ENCODE assay signal across 8 cellular contexts in genomic region chr1:8424539-8425116, GRCh38.
DNase-seq lines count a peak whose midpoint lies in the region; ATAC-seq and TF ChIP-seq lines count a peak whose summit lies in the region.

No MANE protein-coding gene starts in this region.

- DNase-seq in Ammon's horn (ENCODE audit: low spot score) (peak; percentile 66), GM23338 (ENCODE audit: low spot score) (peak; percentile 87), Peyer's patch (peak; percentile 81 to 89 (median 83)), right cardiac atrium (peak; percentile 61 to 85 (median 71)), sigmoid colon (peak; percentile 77), midbrain (lab: John Stamatoyannopoulos, UW) (no peak)
- peak; percentile 53 for DNase-seq in activated naive CD8-positive, alpha-beta T cell treated with anti-CD3 and anti-CD28 coated beads, Interleukin-2, amount 10 ng/mL, durations not matched to agents 7 days and 5 days

- TF ChIP-seq POLR2A in Peyer's patch (IDR thresholded peaks at IDR 0.05) (peak; percentile 73 to 85), sigmoid colon (IDR thresholded peaks at IDR 0.05) (peak in 1 of 2 donors; percentile 38)

- H3K4me1 Mint-ChIP-seq in GM23338: peaks cover 31% of the 10 kb centered on the region
- peaks cover 44% of the 10 kb centered on the region for H3K4me1 Mint-ChIP-seq in activated naive CD8-positive, alpha-beta T cell treated with anti-CD3 and anti-CD28 coated beads, Interleukin-2, amount 10 ng/mL, durations not matched to agents 7 days and 5 days

- H3K9me3 ChIP-seq in Peyer's patch: no peaks in the 10 kb centered on the region
- H3K9me3 ChIP-seq in right cardiac atrium (ENCODE audit: control insufficient read depth, low read length): no peaks in the 10 kb centered on the region
- no peaks in the 10 kb centered on the region for H3K9me3 ChIP-seq in sigmoid colon

- TF ChIP-seq CTCF in GM23338 (conservative IDR thresholded peaks at IDR 0.05; ENCODE audit: low read depth in 2 of 2) (no peak), Peyer's patch (IDR thresholded peaks at IDR 0.05) (no peak), sigmoid colon (IDR thresholded peaks at IDR 0.05) (no peak)

- H3K4me3 ChIP-seq in GM23338: peak overlapping the region; percentile 51
- H3K4me3 ChIP-seq in Peyer's patch: peak overlapping the region; percentile 67 to 91 (median 76)
- H3K4me3 ChIP-seq in right cardiac atrium (ENCODE audit: low read length): peak overlapping the region; percentile 96
- H3K4me3 ChIP-seq in sigmoid colon: peak overlapping the region; percentile 75 to 99 (median 94)

- TF ChIP-seq EP300 in sigmoid colon (IDR thresholded peaks at IDR 0.05): no peak

- peak overlapping the region; percentile 96 for H3K27ac Mint-ChIP-seq in GM23338
- peak overlapping the region; percentile 93 for H3K27ac Mint-ChIP-seq in activated naive CD8-positive, alpha-beta T cell treated with anti-CD3 and anti-CD28 coated beads, Interleukin-2, amount 10 ng/mL, durations not matched to agents 7 days and 5 days

- WGBS in right cardiac atrium: 10% methylated on average over 9 of the region's 9 CpGs
- WGBS in sigmoid colon, 2 donors: 36 to 42% methylated on average over 9 of the region's 9 CpGs

- H3K4me3 Mint-ChIP-seq in GM23338: peak overlapping the region; percentile 76
- peak overlapping the region; percentile 86 for H3K4me3 Mint-ChIP-seq in activated naive CD8-positive, alpha-beta T cell treated with anti-CD3 and anti-CD28 coated beads, Interleukin-2, amount 10 ng/mL, durations not matched to agents 7 days and 5 days

- no peak overlapping the region for H2AFZ ChIP-seq in GM23338

- H3K4me1 ChIP-seq in GM23338 (ENCODE audit: insufficient read depth) (peaks cover 47% of the 10 kb centered on the region), Peyer's patch (peaks cover 3 to 40% (median 25%) of the 10 kb centered on the region in 4 donors), right cardiac atrium (ENCODE audit: control insufficient read depth, insufficient read depth, low read length) (peaks cover 11% of the 10 kb centered on the region), sigmoid colon (peaks cover 0 to 55% (median 40%) of the 10 kb centered on the region in 4 donors)

- H3K36me3 ChIP-seq in GM23338 (ENCODE audit: insufficient read depth) (no peaks in the 10 kb centered on the region), Peyer's patch (no peaks in the 10 kb centered on the region), sigmoid colon (peaks cover 0 to 11% (median 0%) of the 10 kb centered on the region in 4 donors)

- H3K27ac ChIP-seq in GM23338 (ENCODE audit: low read depth): peak overlapping the region; percentile 96
- H3K27ac ChIP-seq in Peyer's patch: peak overlapping the region; percentile 92 to 100 (median 98)
- H3K27ac ChIP-seq in right cardiac atrium (ENCODE audit: low read length): peak overlapping the region; percentile 100
- H3K27ac ChIP-seq in sigmoid colon: peak overlapping the region; percentile 96 to 100 (median 98)

- peaks cover 4% of the 10 kb centered on the region; the same call in 1 of the 2 replicates for H3K9me2 ChIP-seq in GM23338 (ENCODE audit: insufficient read depth)

- H3K27me3 ChIP-seq in GM23338 (ENCODE audit: insufficient read depth): no peaks in the 10 kb centered on the region
- no peaks in the 10 kb centered on the region for H3K27me3 ChIP-seq in Peyer's patch
- H3K27me3 ChIP-seq in right cardiac atrium (ENCODE audit: control insufficient read depth, insufficient read depth): no peaks in the 10 kb centered on the region
- no peaks in the 10 kb centered on the region for H3K27me3 ChIP-seq in sigmoid colon

- peaks cover 16% of the 10 kb centered on the region for H3K27me3 Mint-ChIP-seq in GM23338 (ENCODE audit: insufficient read depth, low read depth, poor library complexity)
- H3K27me3 Mint-ChIP-seq in activated naive CD8-positive, alpha-beta T cell treated with anti-CD3 and anti-CD28 coated beads, Interleukin-2, amount 10 ng/mL, durations not matched to agents 7 days and 5 days: no peaks in the 10 kb centered on the region

- H3K79me2 ChIP-seq in GM23338 (replicated peaks; ENCODE audit: insufficient read depth): peaks cover 52% of the 10 kb centered on the region

- H3K4me2 ChIP-seq in GM23338: peak overlapping the region; percentile 82

- H3F3A ChIP-seq in GM23338 (replicated peaks; ENCODE audit: low read depth): peaks cover 9% of the 10 kb centered on the region; the same call in 1 of the 2 replicates

- no peaks in the 10 kb centered on the region; the same call in 2 of the 3 replicates for H3K9me3 Mint-ChIP-seq in GM23338
- no peaks in the 10 kb centered on the region for H3K9me3 Mint-ChIP-seq in activated naive CD8-positive, alpha-beta T cell treated with anti-CD3 and anti-CD28 coated beads, Interleukin-2, amount 10 ng/mL, durations not matched to agents 7 days and 5 days

- POLR2A ChIA-PET in activated naive CD8-positive, alpha-beta T cell treated with anti-CD3 and anti-CD28 coated beads, Interleukin-2, amount 10 ng/mL, durations not matched to agents 7 days and 5 days (lab: Charles Lee): interaction anchor here (0.6 to 2.6 kb wide), 9 partner anchors 15 to 499 kb away, joined by 3 to 8 read pairs (median 4); partner anchors contain the start of gene ENO1

- no peaks in the 10 kb centered on the region; the same call in 2 of the 3 replicates for H3K36me3 Mint-ChIP-seq in GM23338 (ENCODE audit: low read depth)
- peaks cover 8% of the 10 kb centered on the region for H3K36me3 Mint-ChIP-seq in activated naive CD8-positive, alpha-beta T cell treated with anti-CD3 and anti-CD28 coated beads, Interleukin-2, amount 10 ng/mL, durations not matched to agents 7 days and 5 days

- ATAC-seq in GM23338 (peak; percentile 78), right cardiac atrium (peak; percentile 54 to 57), GM18873 (IDR thresholded peaks at IDR 0.05; ENCODE audit: low FRiP score, unreplicated experiment) (no peak)
- peak; percentile 49 for ATAC-seq in activated naive CD8-positive, alpha-beta T cell treated with anti-CD3 and anti-CD28 coated beads, Interleukin-2, amount 10 ng/mL, durations not matched to agents 7 days and 5 days (ENCODE audit: low read depth)

- H4K20me1 ChIP-seq in GM23338 (replicated peaks; ENCODE audit: insufficient read depth): peaks cover 23% of the 10 kb centered on the region

- intact Hi-C loops in right cardiac atrium (cut with DNase I): loop anchor here in 2 of 4 donors (10.0 kb wide), 1 partner anchor 100 kb away; no protein-coding TSS in a partner anchor
- intact Hi-C loops in sigmoid colon (cut with DNase I): loop anchor here (5.0 kb wide), 2 partner anchors 52 to 278 kb away; no protein-coding TSS in a partner anchor

TF ChIP-seq in GM23338, 12 proteins besides CTCF, POLR2A, EP300 and RAD21 (continues in another document):
- TF ChIP-seq NANOG (IDR thresholded peaks at IDR 0.05; ENCODE audit: borderline replicate concordance) (no peak), STAT1 (IDR thresholded peaks at IDR 0.05; ENCODE audit: unreplicated experiment) (no peak), ZNF114 (CRISPR knock-in tag; IDR thresholded peaks at IDR 0.05) (no peak), EZH2 (IDR thresholded peaks at IDR 0.05; ENCODE audit: low read depth, unreplicated experiment) (no peak), REST (IDR thresholded peaks at IDR 0.05; ENCODE audit: unreplicated experiment) (no peak), CREB1 (CRISPR knock-in tag; IDR thresholded peaks at IDR 0.05; ENCODE audit: low read depth) (no peak)
